ENCODE assay signal across 1 cellular context in the genomic region with DNA sequence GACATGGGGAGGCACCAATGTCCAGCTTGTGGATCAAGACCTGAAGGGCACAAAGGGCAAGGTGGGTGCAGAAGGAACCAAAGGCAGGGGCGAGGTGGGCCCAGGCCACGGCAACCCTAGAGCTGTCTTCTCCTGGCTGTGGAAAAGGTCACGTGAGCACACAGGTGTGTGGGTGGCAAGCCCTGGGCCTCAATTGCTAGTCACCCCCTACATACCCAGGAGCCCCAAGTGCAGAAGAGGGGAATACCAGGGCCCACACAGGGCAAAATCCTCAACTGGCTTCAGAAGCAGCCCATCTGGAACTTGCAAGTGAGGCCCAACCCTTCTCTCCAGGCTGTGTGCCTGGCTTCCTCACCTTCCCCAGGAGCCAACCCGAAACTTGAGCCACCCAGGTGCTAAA.
A peak's percentile ranks its signal among the peaks of the same experiment; 100 is the strongest.
TF ChIP-seq lines count a peak whose summit lies in the region.

No MANE protein-coding gene starts in this region.

TF ChIP-seq in GM12878, 131 proteins besides CTCF, POLR2A, EP300 and RAD21 (continued from another document):
- TF ChIP-seq EED (IDR thresholded peaks at IDR 0.05; ENCODE audit: low read depth) (no peak), RELA (IDR thresholded peaks at IDR 0.05; ENCODE audit: borderline replicate concordance, partially characterized antibody) (no peak), SUZ12 (IDR thresholded peaks at IDR 0.05; ENCODE audit: unreplicated experiment) (no peak), KDM1A (IDR thresholded peaks at IDR 0.05; ENCODE audit: borderline replicate concordance) (no peak), NFXL1 (IDR thresholded peaks at IDR 0.05; ENCODE audit: borderline replicate concordance) (no peak), HDGF (IDR thresholded peaks at IDR 0.05) (no peak)
- TF ChIP-seq, protein P1, sequence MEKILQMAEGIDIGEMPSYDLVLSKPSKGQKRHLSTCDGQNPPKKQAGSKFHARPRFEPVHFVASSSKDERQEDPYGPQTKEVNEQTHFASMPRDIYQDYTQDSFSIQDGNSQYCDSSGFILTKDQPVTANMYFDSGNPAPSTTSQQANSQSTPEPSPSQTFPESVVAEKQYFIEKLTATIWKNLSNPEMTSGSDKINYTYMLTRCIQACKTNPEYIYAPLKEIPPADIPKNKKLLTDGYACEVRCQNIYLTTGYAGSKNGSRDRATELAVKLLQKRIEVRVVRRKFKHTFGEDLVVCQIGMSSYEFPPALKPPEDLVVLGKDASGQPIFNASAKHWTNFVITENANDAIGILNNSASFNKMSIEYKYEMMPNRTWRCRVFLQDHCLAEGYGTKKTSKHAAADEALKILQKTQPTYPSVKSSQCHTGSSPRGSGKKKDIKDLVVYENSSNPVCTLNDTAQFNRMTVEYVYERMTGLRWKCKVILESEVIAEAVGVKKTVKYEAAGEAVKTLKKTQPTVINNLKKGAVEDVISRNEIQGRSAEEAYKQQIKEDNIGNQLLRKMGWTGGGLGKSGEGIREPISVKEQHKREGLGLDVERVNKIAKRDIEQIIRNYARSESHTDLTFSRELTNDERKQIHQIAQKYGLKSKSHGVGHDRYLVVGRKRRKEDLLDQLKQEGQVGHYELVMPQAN (conservative IDR thresholded peaks at IDR 0.05), result no peak
- TF ChIP-seq, protein P2, sequence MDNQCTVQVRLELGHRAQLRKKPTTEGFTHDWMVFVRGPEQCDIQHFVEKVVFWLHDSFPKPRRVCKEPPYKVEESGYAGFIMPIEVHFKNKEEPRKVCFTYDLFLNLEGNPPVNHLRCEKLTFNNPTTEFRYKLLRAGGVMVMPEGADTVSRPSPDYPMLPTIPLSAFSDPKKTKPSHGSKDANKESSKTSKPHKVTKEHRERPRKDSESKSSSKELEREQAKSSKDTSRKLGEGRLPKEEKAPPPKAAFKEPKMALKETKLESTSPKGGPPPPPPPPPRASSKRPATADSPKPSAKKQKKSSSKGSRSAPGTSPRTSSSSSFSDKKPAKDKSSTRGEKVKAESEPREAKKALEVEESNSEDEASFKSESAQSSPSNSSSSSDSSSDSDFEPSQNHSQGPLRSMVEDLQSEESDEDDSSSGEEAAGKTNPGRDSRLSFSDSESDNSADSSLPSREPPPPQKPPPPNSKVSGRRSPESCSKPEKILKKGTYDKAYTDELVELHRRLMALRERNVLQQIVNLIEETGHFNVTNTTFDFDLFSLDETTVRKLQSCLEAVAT (IDR thresholded peaks at IDR 0.05), result no peak
- TF ChIP-seq, protein P3, sequence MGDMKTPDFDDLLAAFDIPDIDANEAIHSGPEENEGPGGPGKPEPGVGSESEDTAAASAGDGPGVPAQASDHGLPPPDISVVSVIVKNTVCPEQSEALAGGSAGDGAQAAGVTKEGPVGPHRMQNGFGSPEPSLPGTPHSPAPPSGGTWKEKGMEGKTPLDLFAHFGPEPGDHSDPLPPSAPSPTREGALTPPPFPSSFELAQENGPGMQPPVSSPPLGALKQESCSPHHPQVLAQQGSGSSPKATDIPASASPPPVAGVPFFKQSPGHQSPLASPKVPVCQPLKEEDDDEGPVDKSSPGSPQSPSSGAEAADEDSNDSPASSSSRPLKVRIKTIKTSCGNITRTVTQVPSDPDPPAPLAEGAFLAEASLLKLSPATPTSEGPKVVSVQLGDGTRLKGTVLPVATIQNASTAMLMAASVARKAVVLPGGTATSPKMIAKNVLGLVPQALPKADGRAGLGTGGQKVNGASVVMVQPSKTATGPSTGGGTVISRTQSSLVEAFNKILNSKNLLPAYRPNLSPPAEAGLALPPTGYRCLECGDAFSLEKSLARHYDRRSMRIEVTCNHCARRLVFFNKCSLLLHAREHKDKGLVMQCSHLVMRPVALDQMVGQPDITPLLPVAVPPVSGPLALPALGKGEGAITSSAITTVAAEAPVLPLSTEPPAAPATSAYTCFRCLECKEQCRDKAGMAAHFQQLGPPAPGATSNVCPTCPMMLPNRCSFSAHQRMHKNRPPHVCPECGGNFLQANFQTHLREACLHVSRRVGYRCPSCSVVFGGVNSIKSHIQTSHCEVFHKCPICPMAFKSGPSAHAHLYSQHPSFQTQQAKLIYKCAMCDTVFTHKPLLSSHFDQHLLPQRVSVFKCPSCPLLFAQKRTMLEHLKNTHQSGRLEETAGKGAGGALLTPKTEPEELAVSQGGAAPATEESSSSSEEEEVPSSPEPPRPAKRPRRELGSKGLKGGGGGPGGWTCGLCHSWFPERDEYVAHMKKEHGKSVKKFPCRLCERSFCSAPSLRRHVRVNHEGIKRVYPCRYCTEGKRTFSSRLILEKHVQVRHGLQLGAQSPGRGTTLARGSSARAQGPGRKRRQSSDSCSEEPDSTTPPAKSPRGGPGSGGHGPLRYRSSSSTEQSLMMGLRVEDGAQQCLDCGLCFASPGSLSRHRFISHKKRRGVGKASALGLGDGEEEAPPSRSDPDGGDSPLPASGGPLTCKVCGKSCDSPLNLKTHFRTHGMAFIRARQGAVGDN (IDR thresholded peaks at IDR 0.05), result no peak
- TF ChIP-seq, protein P4, sequence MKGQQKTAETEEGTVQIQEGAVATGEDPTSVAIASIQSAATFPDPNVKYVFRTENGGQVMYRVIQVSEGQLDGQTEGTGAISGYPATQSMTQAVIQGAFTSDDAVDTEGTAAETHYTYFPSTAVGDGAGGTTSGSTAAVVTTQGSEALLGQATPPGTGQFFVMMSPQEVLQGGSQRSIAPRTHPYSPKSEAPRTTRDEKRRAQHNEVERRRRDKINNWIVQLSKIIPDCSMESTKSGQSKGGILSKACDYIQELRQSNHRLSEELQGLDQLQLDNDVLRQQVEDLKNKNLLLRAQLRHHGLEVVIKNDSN (IDR thresholded peaks at IDR 0.05; ENCODE audit: borderline replicate concordance, extremely low read length, insufficient read depth, low read depth, low read length), result peak; percentile 69
- TF ChIP-seq, protein P5, sequence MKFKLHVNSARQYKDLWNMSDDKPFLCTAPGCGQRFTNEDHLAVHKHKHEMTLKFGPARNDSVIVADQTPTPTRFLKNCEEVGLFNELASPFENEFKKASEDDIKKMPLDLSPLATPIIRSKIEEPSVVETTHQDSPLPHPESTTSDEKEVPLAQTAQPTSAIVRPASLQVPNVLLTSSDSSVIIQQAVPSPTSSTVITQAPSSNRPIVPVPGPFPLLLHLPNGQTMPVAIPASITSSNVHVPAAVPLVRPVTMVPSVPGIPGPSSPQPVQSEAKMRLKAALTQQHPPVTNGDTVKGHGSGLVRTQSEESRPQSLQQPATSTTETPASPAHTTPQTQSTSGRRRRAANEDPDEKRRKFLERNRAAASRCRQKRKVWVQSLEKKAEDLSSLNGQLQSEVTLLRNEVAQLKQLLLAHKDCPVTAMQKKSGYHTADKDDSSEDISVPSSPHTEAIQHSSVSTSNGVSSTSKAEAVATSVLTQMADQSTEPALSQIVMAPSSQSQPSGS (IDR thresholded peaks at IDR 0.05; ENCODE audit: low read length), result no peak
TF ChIP-seq in GM12878: peak in this region for 4.
